In the genomic region with DNA sequence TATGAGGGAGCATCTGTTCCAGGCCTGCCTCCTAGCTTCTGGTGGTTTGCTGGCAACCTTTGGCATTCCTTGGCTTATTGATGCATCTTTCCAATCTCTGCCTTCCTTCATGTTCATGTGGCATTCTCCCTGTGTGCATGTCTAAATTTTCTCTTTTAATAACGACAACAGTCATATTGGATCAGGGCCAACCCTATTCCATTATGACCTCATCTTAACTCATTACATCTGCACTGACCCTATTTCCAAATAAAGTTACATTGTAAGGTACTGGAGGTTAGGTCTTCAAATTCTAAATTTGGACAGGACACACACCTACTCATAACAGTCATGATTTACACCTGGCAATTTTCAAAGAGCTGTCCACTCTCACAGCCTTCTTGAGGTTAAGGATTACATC, we compare ENCODE assay signal across 33 cellular contexts.
A peak's percentile ranks its signal among the peaks of the same experiment; 100 is the strongest.
DNase-seq lines count a peak whose midpoint lies in the region; ATAC-seq, FAIRE-seq and TF ChIP-seq lines count a peak whose summit lies in the region.
"Had no signal": no experiment of that assay in that cellular context is flagged by ENCODE, and none has a peak within 500 bp of the region (broad histone marks: within the 10 kb centered on the region; RNA-seq: fewer than 3 reads in every experiment).

No MANE protein-coding gene starts in this region.

- no TSS peak for BruUV-seq in K562 (replicated peaks; lab: Mats Ljungman, UMichigan)

- 0% methylated on average over 1 of the region's 1 CpG for WGBS in K562 (ENCODE audit: insufficient coverage, low coverage, missing lambda C conversion rate)
- 73% methylated on average over 1 of the region's 1 CpG for WGBS in mesenchymal stem cell
- 74 to 75% methylated on average over 1 of the region's 1 CpG for WGBS in transverse colon (ENCODE audit: low coverage in 1 of 2), 2 donors

- H3K4me2 ChIP-seq in K562 (ENCODE audit: insufficient read depth, low read length) = no peak overlapping the region
- H3K4me2 ChIP-seq in mesenchymal stem cell (ENCODE audit: low read length, poor library complexity, severe bottlenecking) = no peak overlapping the region

- H2BK120ac ChIP-seq in mesenchymal stem cell (ENCODE audit: low read depth, low read length) = no peak overlapping the region

- no peak for TF ChIP-seq RAD21 in K562 (CRISPR knock-in tag; conservative IDR thresholded peaks at IDR 0.05 in 1 of 2, IDR thresholded peaks at IDR 0.05 in 1 of 2)

- no peak overlapping the region for H3K9ac ChIP-seq in K562 (ENCODE audit: insufficient read depth in 1 of 2, low read depth in 2 of 2, low read length in 2 of 2)
- H3K9ac ChIP-seq in mesenchymal stem cell (ENCODE audit: low read length) = peak overlapping the region; percentile 58

- TF ChIP-seq EP300 in K562 (IDR thresholded peaks at IDR 0.05; ENCODE audit: low read length) = no peak
- TF ChIP-seq EP300 in transverse colon (IDR thresholded peaks at IDR 0.05; ENCODE audit: low read depth) = no peak

- H3K4me3 ChIP-seq in left ventricle myocardium inferior (no peak overlapping the region), K562 (no peak overlapping the region), mesenchymal stem cell (ENCODE audit: insufficient read depth in 1 of 2, low read depth in 1 of 2, low read length in 2 of 2) (no peak overlapping the region), transverse colon (no peak overlapping the region)
- H3K4me3 ChIP-seq: adrenal gland, gastroesophageal sphincter, left lung, MG63, SJCRH30 had no signal

- H3K36me3 ChIP-seq in left ventricle myocardium inferior = no peaks in the 10 kb centered on the region
- H3K36me3 ChIP-seq in K562 (ENCODE audit: control insufficient read depth, insufficient read depth, low read length) = no peaks in the 10 kb centered on the region
- H3K36me3 ChIP-seq in mesenchymal stem cell (ENCODE audit: control insufficient read depth in 1 of 2, insufficient read depth in 2 of 2, low read depth in 1 of 2, low read length in 2 of 2) = no peaks in the 10 kb centered on the region
- H3K36me3 ChIP-seq in transverse colon = no peaks in the 10 kb centered on the region
- H3K36me3 ChIP-seq: adrenal gland, brain microvascular endothelial cell, gastroesophageal sphincter, left lung, MG63, SJCRH30 had no signal

- DNase-seq in left ventricle myocardium inferior = no peak
- no peak for DNase-seq in left cardiac atrium
- no peak for DNase-seq in K562 (ENCODE audit: extremely low read depth in 1 of 4, low spot score in 3 of 4)
- DNase-seq in mesenchymal stem cell = no peak
- DNase-seq in transverse colon = no peak
- no peak for DNase-seq in NCI-H146 (lab: John Stamatoyannopoulos, UW)
- DNase-seq: 8988T; activated CD4-positive, alpha-beta T cell treated with anti-CD3 and anti-CD28 coated beads, Interleukin-2, amount 50 U/mL, for 4 hours; activated naive CD4-positive, alpha-beta T cell; activated T-cell treated with anti-CD3 and anti-CD28 coated beads, Interleukin-2, amount 50 U/mL, for 72 hours; adrenal gland; brain microvascular endothelial cell; Calu3; DND-41; effector memory CD4-positive, alpha-beta T cell; H7; left lung; MG63; midbrain; natural killer cell; NCI-H2029 treated with DMSO at 0.1 percent for 48 hours; NCI-H226; NCI-H748 treated with DMSO at 0.1 percent for 48 hours; stimulated activated CD4-positive, alpha-beta T cell treated with anti-CD3 and anti-CD28 coated beads, Interleukin-12 subunit alpha, Interleukin-12 subunit beta, amount 100 ng/mL, for 4 hours; stimulated activated CD4-positive, alpha-beta T cell treated with anti-CD3 and anti-CD28 coated beads, Interleukin-4, amount 100 ng/mL, for 24 hours; T-cell had no signal

- H3K4me1 ChIP-seq in left ventricle myocardium inferior (peaks cover 12% of the 10 kb centered on the region), K562 (replicated peaks in 1 of 2; ENCODE audit: control insufficient read depth in 2 of 2, insufficient read depth in 2 of 2, low read length in 2 of 2) (no peaks in the 10 kb centered on the region), mesenchymal stem cell (ENCODE audit: control insufficient read depth, insufficient read depth, low read depth, low read length) (peaks cover 7% of the 10 kb centered on the region), transverse colon (no peaks in the 10 kb centered on the region)
- H3K4me1 ChIP-seq: left lung had no signal

- peak overlapping the region in 1 of 2 experiments; percentile 4 for H2BK12ac ChIP-seq in mesenchymal stem cell (ENCODE audit: low read length in 2 of 2)

- ATAC-seq in left cardiac atrium (no peak), K562 (no peak), GM19397 (IDR thresholded peaks at IDR 0.05; ENCODE audit: unreplicated experiment) (no peak), GM19452 (IDR thresholded peaks at IDR 0.05; ENCODE audit: unreplicated experiment) (no peak)
- ATAC-seq: activated T-cell treated with anti-CD3 and anti-CD28 coated beads, Interleukin-2, amount 50 U/mL, for 72 hours; esophagus mucosa; gastroesophageal sphincter; natural killer cell; stimulated activated effector memory CD8-positive, alpha-beta T cell treated with anti-CD3 and anti-CD28 coated beads, Interleukin-12 subunit alpha, Interleukin-12 subunit beta, amount 100 ng/mL, for 72 hours; T-cell had no signal

- intact Hi-C loops in left ventricle myocardium inferior (cut with micrococcal nuclease) (no loop called here), left cardiac atrium (cut with DNase I) (no loop called here), K562 (cut with micrococcal nuclease) (loop anchor here (10.0 kb wide), 1 partner anchor 515 kb away; no protein-coding TSS in a partner anchor), transverse colon (cut with DNase I; ENCODE audit: low total_unique reads) (no loop called here)

- H3K9me1 ChIP-seq in K562 (ENCODE audit: control insufficient read depth, insufficient read depth, low read length) = no peaks in the 10 kb centered on the region

- no peaks in the 10 kb centered on the region for H3K79me2 ChIP-seq in K562 (ENCODE audit: control insufficient read depth, insufficient read depth, low read length)

- CTCF ChIA-PET in K562 (lab: Yijun Ruan, JAX; ENCODE audit: low intra/inter-chr PET ratio) = no interaction called here

- no peak overlapping the region for H4K8ac ChIP-seq in mesenchymal stem cell (ENCODE audit: low read length)

- H3K18ac ChIP-seq in mesenchymal stem cell (ENCODE audit: low read depth in 1 of 2, low read length in 2 of 2) = peak overlapping the region in 1 of 2 experiments; percentile 18

- peak overlapping the region; percentile 52 for H3K27ac ChIP-seq in left ventricle myocardium inferior (replicated peaks)
- H3K27ac ChIP-seq in K562 (ENCODE audit: extremely low read depth, low read depth, low read length) = no peak overlapping the region
- no peak overlapping the region for H3K27ac ChIP-seq in mesenchymal stem cell (ENCODE audit: low read length, poor library complexity, severe bottlenecking)
- peak overlapping the region; percentile 41 to 66 (median 50) for H3K27ac ChIP-seq in transverse colon
- H3K27ac ChIP-seq: brain microvascular endothelial cell, left lung, SJCRH30 had no signal

- no peak overlapping the region for H2AFZ ChIP-seq in K562 (ENCODE audit: low read depth, low read length)
- H2AFZ ChIP-seq in mesenchymal stem cell (ENCODE audit: low read depth, low read length) = no peak overlapping the region

- H3K9me3 ChIP-seq in left ventricle myocardium inferior (replicated peaks) (peaks cover 4% of the 10 kb centered on the region), K562 (replicated peaks; ENCODE audit: control insufficient read depth, insufficient read depth, low read depth, low read length) (no peaks in the 10 kb centered on the region), mesenchymal stem cell (ENCODE audit: control insufficient read depth, low read length) (no peaks in the 10 kb centered on the region), transverse colon (no peaks in the 10 kb centered on the region)
- H3K9me3 ChIP-seq: adrenal gland, gastroesophageal sphincter, left lung, MG63 had no signal

- no peaks in the 10 kb centered on the region for H3K27me3 ChIP-seq in left ventricle myocardium inferior (ENCODE audit: low read depth)
- no peaks in the 10 kb centered on the region for H3K27me3 ChIP-seq in K562 (ENCODE audit: control insufficient read depth in 2 of 2, insufficient read depth in 2 of 2, low read length in 2 of 2)
- no peaks in the 10 kb centered on the region for H3K27me3 ChIP-seq in mesenchymal stem cell (ENCODE audit: control insufficient read depth in 1 of 2, insufficient read depth in 1 of 2, low read length in 2 of 2)
- H3K27me3 ChIP-seq in transverse colon = no peaks in the 10 kb centered on the region
- H3K27me3 ChIP-seq: adrenal gland, brain microvascular endothelial cell, gastroesophageal sphincter, left lung, MG63, SJCRH30 had no signal

- peak overlapping the region in 1 of 2 experiments; percentile 3 for H3K4ac ChIP-seq in mesenchymal stem cell (ENCODE audit: low read depth in 1 of 2, low read length in 2 of 2)

- no peak overlapping the region for H2AK5ac ChIP-seq in mesenchymal stem cell (ENCODE audit: low read length, severe bottlenecking)

- H4K20me1 ChIP-seq in K562 (replicated peaks; ENCODE audit: control insufficient read depth, insufficient read depth, low read length) = no peaks in the 10 kb centered on the region

- H3K23ac ChIP-seq in mesenchymal stem cell (ENCODE audit: low read length in 2 of 2) = no peak overlapping the region

- TF ChIP-seq CTCF in left ventricle myocardium inferior (IDR thresholded peaks at IDR 0.05; ENCODE audit: borderline replicate concordance) = no peak
- TF ChIP-seq CTCF in K562 (IDR thresholded peaks at IDR 0.05 in 2 of 3, conservative IDR thresholded peaks at IDR 0.05 in 1 of 3; ENCODE audit: insufficient read depth in 2 of 3, low read depth in 1 of 3, low read length in 3 of 3) = no peak
- TF ChIP-seq CTCF in transverse colon (IDR thresholded peaks at IDR 0.05) = no peak

- POLR2A ChIA-PET in K562 (lab: Yijun Ruan, JAX) = interaction anchor here (0.5 to 1.6 kb wide), 3 partner anchors 8 to 122 kb away, joined by 3 to 4 read pairs (median 3); no protein-coding TSS in a partner anchor

- no peak overlapping the region for H4K91ac ChIP-seq in mesenchymal stem cell (ENCODE audit: low read length)

- no peaks in the 10 kb centered on the region for H3K79me1 ChIP-seq in mesenchymal stem cell (replicated peaks; ENCODE audit: low read length, poor library complexity, severe bottlenecking)

- no peak overlapping the region for H3K14ac ChIP-seq in mesenchymal stem cell (ENCODE audit: low read length in 2 of 2)

- TF ChIP-seq POLR2A in K562 (conservative IDR thresholded peaks at IDR 0.05) (no peak), transverse colon (IDR thresholded peaks at IDR 0.05) (no peak)

- no peak for FAIRE-seq in K562 (lab: Jason Lieb, UNC)
- FAIRE-seq: colon had no signal

- in situ Hi-C loops in K562 (cut with MboI) = no loop called here
- in situ Hi-C loops in transverse colon (cut with MboI; ENCODE audit: low pct_ligation_motif_present in 1 of 4, low pct_unique_long_range_greater_than_20kb in 1 of 4, low sequenced_read_pairs in 3 of 4) = no loop called here

- no peak overlapping the region for H2BK15ac ChIP-seq in mesenchymal stem cell (ENCODE audit: low read depth, poor library complexity, severe bottlenecking)

- H2BK5ac ChIP-seq in mesenchymal stem cell (ENCODE audit: low read depth, low read length, poor library complexity, severe bottlenecking) = no peak overlapping the region

TF ChIP-seq in K562, 482 proteins besides CTCF, POLR2A, EP300 and RAD21 (continues in another document):
- TF ChIP-seq NFIC (IDR thresholded peaks at IDR 0.05) (0 out of 2 replicates have a peak, but pooled peaks have one; percentile 12), MEF2D (tag; conservative IDR thresholded peaks at IDR 0.05; ENCODE audit: low read depth) (no peak)

Comparison
In these comparisons a context has a peak if more than half of its experiments do, and no peak if none do; other contexts are left out.
1. H3K27ac ChIP-seq: peak in left ventricle myocardium inferior (single experiment) and transverse colon (4 of 4); none in K562 (single experiment) and mesenchymal stem cell (single experiment).